ENCODE assay signal across 1 cellular context in genomic region chr20:33814238-33814712, GRCh38.
TF ChIP-seq lines count a peak whose summit lies in the region.

No MANE protein-coding gene starts in this region.

TF ChIP-seq in HepG2, 621 proteins besides CTCF, POLR2A, EP300 and RAD21 (continued from another document and continues in another):
- 0 out of 2 replicates have a peak, but pooled peaks have one; percentile 20 for TF ChIP-seq MAFF (IDR thresholded peaks at IDR 0.05; ENCODE audit: low read depth, low read length)
- TF ChIP-seq SALL1 (CRISPR knock-in tag; IDR thresholded peaks at IDR 0.05): peak; percentile 12; the same call in 1 of the 2 replicates
- peak; percentile 76 for TF ChIP-seq AKAP8 (CRISPR knock-in tag; IDR thresholded peaks at IDR 0.05)
- TF ChIP-seq PAXIP1 (CRISPR knock-in tag; conservative IDR thresholded peaks at IDR 0.05): peak; percentile 64
- 0 out of 2 replicates have a peak, but pooled peaks have one; percentile 6 for TF ChIP-seq CBFB (CRISPR knock-in tag; IDR thresholded peaks at IDR 0.05)
- TF ChIP-seq GMEB1 (CRISPR knock-in tag; IDR thresholded peaks at IDR 0.05; ENCODE audit: borderline replicate concordance): no peak
- TF ChIP-seq FOXP1 (IDR thresholded peaks at IDR 0.05): no peak
- TF ChIP-seq FOXP1 (CRISPR knock-in tag; IDR thresholded peaks at IDR 0.05): 0 out of 2 replicates have a peak, but pooled peaks have one; percentile 5
- TF ChIP-seq NR2C2 (CRISPR knock-in tag; IDR thresholded peaks at IDR 0.05; ENCODE audit: borderline replicate concordance): peak; percentile 79
- TF ChIP-seq DBP (CRISPR knock-in tag; IDR thresholded peaks at IDR 0.05; ENCODE audit: not compliant biosample characterization): no peak
- TF ChIP-seq ZNF772 (CRISPR knock-in tag; IDR thresholded peaks at IDR 0.05): peak; percentile 33; the same call in 1 of the 2 replicates
- peak; percentile 33; the same call in 1 of the 2 replicates for TF ChIP-seq ZNF543 (CRISPR knock-in tag; IDR thresholded peaks at IDR 0.05)
- no peak for TF ChIP-seq HNF1B (CRISPR knock-in tag; IDR thresholded peaks at IDR 0.05)
- TF ChIP-seq HNRNPH1 (optimal IDR thresholded peaks at IDR 0.05; ENCODE audit: low read depth, low read length): no peak
- TF ChIP-seq NFRKB (IDR thresholded peaks at IDR 0.05): no peak
- TF ChIP-seq LCORL (IDR thresholded peaks at IDR 0.05): no peak
- TF ChIP-seq LCORL (CRISPR knock-in tag; IDR thresholded peaks at IDR 0.05): peak; percentile 68; the same call in 1 of the 2 replicates
- no peak for TF ChIP-seq MIER3 (CRISPR knock-in tag; IDR thresholded peaks at IDR 0.05; ENCODE audit: borderline replicate concordance)
- peak; percentile 40; the same call in 1 of the 2 replicates for TF ChIP-seq GABPB1 (CRISPR knock-in tag; IDR thresholded peaks at IDR 0.05)
- TF ChIP-seq ZMAT3 (CRISPR knock-in tag; conservative IDR thresholded peaks at IDR 0.05): no peak
- TF ChIP-seq UBTF (CRISPR knock-in tag; IDR thresholded peaks at IDR 0.05): no peak
- TF ChIP-seq ZBTB38 (CRISPR knock-in tag; IDR thresholded peaks at IDR 0.05): peak; percentile 8
- no peak for TF ChIP-seq ZNF407 (CRISPR knock-in tag; IDR thresholded peaks at IDR 0.05; ENCODE audit: not compliant biosample characterization)
- no peak for TF ChIP-seq CREB1 (IDR thresholded peaks at IDR 0.05)
- 0 out of 2 replicates have a peak, but pooled peaks have one; percentile 37 for TF ChIP-seq CREB1 (CRISPR knock-in tag; IDR thresholded peaks at IDR 0.05)
- peak; percentile 25; the same call in 1 of the 2 replicates for TF ChIP-seq SP5 (CRISPR knock-in tag; IDR thresholded peaks at IDR 0.05; ENCODE audit: borderline replicate concordance, low read depth)
- peak; percentile 31 for TF ChIP-seq MED8 (CRISPR knock-in tag; IDR thresholded peaks at IDR 0.05; ENCODE audit: insufficient replicate concordance)
- peak; percentile 49; the same call in 1 of the 2 replicates for TF ChIP-seq ZNF619 (CRISPR knock-in tag; IDR thresholded peaks at IDR 0.05)
- 0 out of 2 replicates have a peak, but pooled peaks have one; percentile 16 for TF ChIP-seq MEIS1 (CRISPR knock-in tag; IDR thresholded peaks at IDR 0.05; ENCODE audit: borderline replicate concordance)
- peak; percentile 66 for TF ChIP-seq IKZF4 (CRISPR knock-in tag; IDR thresholded peaks at IDR 0.05; ENCODE audit: borderline replicate concordance, low read depth, not compliant biosample characterization)
- TF ChIP-seq ZNF687 (CRISPR knock-in tag; IDR thresholded peaks at IDR 0.05): 0 out of 2 replicates have a peak, but pooled peaks have one; percentile 13
- TF ChIP-seq NFATC3 (CRISPR knock-in tag; IDR thresholded peaks at IDR 0.05): no peak
